Comparison of ENCODE assay signal across 21 cellular contexts in genomic region chr13:65508745-65509144, GRCh38.
"Had no signal": no experiment of that assay in that cellular context is flagged by ENCODE, and none has a peak within 500 bp of the region (broad histone marks: within the 10 kb centered on the region; RNA-seq: fewer than 3 reads in every experiment).

No MANE protein-coding gene starts in this region.

- H3K4me3 Mint-ChIP-seq: naive B cell; nephron progenitor cell; stimulated activated effector memory CD8-positive, alpha-beta T cell treated with anti-CD3 and anti-CD28 coated beads, Interleukin-12 subunit alpha, Interleukin-12 subunit beta, amount 100 ng/mL, for 72 hours; type B pancreatic cell had no signal

- H3K27ac ChIP-seq: heart left ventricle, neutrophil, psoas muscle, right lobe of liver, suprapubic skin, thyroid gland had no signal

- H3K27me3 Mint-ChIP-seq: naive B cell, type B pancreatic cell had no signal

- ATAC-seq: esophagus mucosa; heart left ventricle; left colon; left ventricle myocardium superior; psoas muscle; right lobe of liver; stimulated activated effector memory CD8-positive, alpha-beta T cell treated with anti-CD3 and anti-CD28 coated beads, Interleukin-12 subunit alpha, Interleukin-12 subunit beta, amount 100 ng/mL, for 72 hours; stimulated activated naive CD8-positive, alpha-beta T cell treated with anti-CD3 and anti-CD28 coated beads, Interleukin-15, Interleukin-2, amounts not matched to agents 100 U/mL and 50 U/mL, for 24 hours had no signal

- H3K4me1 Mint-ChIP-seq: naive B cell; stimulated activated effector memory CD8-positive, alpha-beta T cell treated with anti-CD3 and anti-CD28 coated beads, Interleukin-12 subunit alpha, Interleukin-12 subunit beta, amount 100 ng/mL, for 72 hours had no signal

- H3K9me3 ChIP-seq: neutrophil, psoas muscle, right lobe of liver, suprapubic skin, thyroid gland had no signal

- H3K27me3 ChIP-seq: heart left ventricle, neutrophil, right lobe of liver, suprapubic skin, thyroid gland had no signal

- DNase-seq: effector memory CD4-positive, alpha-beta T cell; heart left ventricle; hippocampal formation; left colon; left ventricle myocardium superior; mesenchymal stem cell; naive B cell; nephron progenitor cell; psoas muscle; retina; right lobe of liver; stimulated activated CD4-positive, alpha-beta T cell treated with anti-CD3 and anti-CD28 coated beads, Interleukin-4, amount 100 ng/mL, for 1 hour; stimulated activated CD8-positive, alpha-beta memory T cell treated with anti-CD3 and anti-CD28 coated beads, Interleukin-4, amount 100 ng/mL, for 48 hours; stimulated activated naive CD8-positive, alpha-beta T cell treated with anti-CD3 and anti-CD28 coated beads, Interleukin-15, Interleukin-2, amounts not matched to agents 100 U/mL and 50 U/mL, for 24 hours; thyroid gland had no signal

- H3K4me1 ChIP-seq: heart left ventricle, psoas muscle, right lobe of liver, suprapubic skin, thyroid gland had no signal

- H3K36me3 ChIP-seq: heart left ventricle, neutrophil, right lobe of liver, suprapubic skin, thyroid gland had no signal

- H3K36me3 Mint-ChIP-seq: naive B cell; stimulated activated effector memory CD8-positive, alpha-beta T cell treated with anti-CD3 and anti-CD28 coated beads, Interleukin-12 subunit alpha, Interleukin-12 subunit beta, amount 100 ng/mL, for 72 hours; type B pancreatic cell had no signal

- H3K27ac Mint-ChIP-seq: naive B cell; nephron progenitor cell; stimulated activated effector memory CD8-positive, alpha-beta T cell treated with anti-CD3 and anti-CD28 coated beads, Interleukin-12 subunit alpha, Interleukin-12 subunit beta, amount 100 ng/mL, for 72 hours; type B pancreatic cell had no signal

- H3K4me3 ChIP-seq: heart left ventricle, lung, psoas muscle, right lobe of liver, suprapubic skin, thyroid gland had no signal

- H3K9me3 Mint-ChIP-seq: type B pancreatic cell had no signal
